Comparison of ENCODE assay signal across 3 cellular contexts in the genomic region with DNA sequence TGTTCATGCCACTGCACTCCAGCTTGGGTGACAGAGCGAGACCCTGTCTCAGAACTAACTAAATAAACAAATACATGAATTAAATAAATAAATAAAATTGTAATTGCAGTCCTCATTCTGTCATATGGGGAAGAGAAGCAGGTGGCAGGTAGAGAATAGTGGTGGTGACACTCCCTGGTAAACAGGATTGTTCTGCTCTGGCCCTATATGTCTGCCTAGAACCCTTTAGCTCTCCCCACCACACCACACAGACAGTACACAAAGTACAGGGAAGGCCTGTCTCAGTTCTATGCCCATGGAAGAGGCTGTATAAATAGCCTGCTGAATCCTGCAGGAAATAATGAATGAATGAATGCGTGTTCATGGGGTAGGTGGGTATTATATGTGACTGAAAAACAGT.
"Had no signal": no experiment of that assay in that cellular context is flagged by ENCODE, and none has a peak within 500 bp of the region (broad histone marks: within the 10 kb centered on the region; RNA-seq: fewer than 3 reads in every experiment).

No MANE protein-coding gene starts in this region.

- ATAC-seq: GM12878 had no signal

- DNase-seq: GDM1, GF-D8 had no signal

- H3K4me3 ChIP-seq: GM12878 had no signal
